22 cellular contexts compared by ENCODE assay signal in the genomic region with DNA sequence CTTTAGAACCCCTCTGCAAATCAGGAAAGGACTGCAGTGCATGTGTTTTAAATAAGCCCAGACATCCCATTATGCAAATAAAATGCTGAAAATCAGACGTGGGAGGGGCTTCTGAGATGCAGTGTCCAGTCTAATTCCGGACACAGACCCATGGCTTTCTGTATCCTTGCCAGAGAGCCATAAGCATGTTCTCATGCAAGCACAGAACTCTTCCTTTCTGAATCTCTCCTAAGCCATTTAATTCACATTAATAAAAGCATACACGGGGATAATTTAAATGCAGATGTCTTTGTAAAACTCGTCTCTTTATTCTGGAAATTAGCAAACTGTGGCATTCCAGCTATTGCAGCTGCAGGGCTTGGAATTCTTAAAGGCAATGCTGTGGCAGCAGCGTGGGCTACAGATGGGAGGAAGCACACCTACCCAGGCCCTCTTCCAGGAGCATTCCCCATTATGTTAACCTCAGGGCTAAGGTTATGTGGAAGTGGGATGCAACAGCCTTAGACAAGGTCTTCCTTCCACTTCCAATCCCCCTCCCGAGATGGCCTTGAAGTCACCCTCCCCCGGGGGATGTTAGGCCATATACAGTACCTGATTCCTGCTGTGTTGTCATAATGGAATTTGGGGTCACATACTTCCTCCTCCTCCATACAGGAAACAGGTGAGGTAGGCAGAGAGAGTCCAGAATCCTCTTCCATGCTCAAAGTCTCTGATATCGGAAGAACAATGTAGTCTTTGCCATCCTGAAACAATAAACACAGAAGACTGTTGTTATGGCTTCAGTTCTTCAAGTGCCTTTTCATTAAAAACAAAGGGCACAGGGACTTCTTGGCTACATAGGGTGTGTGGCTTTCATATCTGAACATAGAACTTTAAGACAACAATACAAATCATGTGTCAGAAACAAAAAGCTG. TPM values are rescaled to one million over a fixed set of nuclear protein-coding genes. Genes with fewer than 3 reads are reported as not detected.
DNase-seq lines count a peak whose midpoint lies in the region; ATAC-seq and TF ChIP-seq lines count a peak whose summit lies in the region.
"Had no signal": no experiment of that assay in that cellular context is flagged by ENCODE, and none has a peak within 500 bp of the region (broad histone marks: within the 10 kb centered on the region; RNA-seq: fewer than 3 reads in every experiment).

No MANE protein-coding gene starts in this region.

- H3K4me1 Mint-ChIP-seq in GM23338 (peaks cover 19% of the 10 kb centered on the region), neural crest cell (peaks cover 20% of the 10 kb centered on the region)
- no peaks in the 10 kb centered on the region for H3K4me1 Mint-ChIP-seq in activated CD4-positive, alpha-beta T cell treated with anti-CD3 and anti-CD28 coated beads, Interleukin-2, amount 10 ng/mL, durations not matched to agents 24 days and 14 days
- H3K4me1 Mint-ChIP-seq: activated B cell treated with CpG ODN at 0.5 μM for 24 hours had no signal

- peaks cover 5% of the 10 kb centered on the region for H3K27me3 Mint-ChIP-seq in GM23338 (ENCODE audit: insufficient read depth, low read depth, poor library complexity)
- H3K27me3 Mint-ChIP-seq in neural crest cell (ENCODE audit: low read depth): peaks cover 2% of the 10 kb centered on the region
- no peaks in the 10 kb centered on the region for H3K27me3 Mint-ChIP-seq in activated CD4-positive, alpha-beta T cell treated with anti-CD3 and anti-CD28 coated beads, Interleukin-2, amount 10 ng/mL, durations not matched to agents 24 days and 14 days
- H3K27me3 Mint-ChIP-seq: activated B cell treated with CpG ODN at 0.5 μM for 24 hours had no signal

- H3F3A ChIP-seq in GM23338 (replicated peaks; ENCODE audit: low read depth): peaks cover 7% of the 10 kb centered on the region; the same call in 1 of the 2 replicates

- TF ChIP-seq CTCF in GM23338 (conservative IDR thresholded peaks at IDR 0.05; ENCODE audit: low read depth in 2 of 2): no peak
- no peak for TF ChIP-seq CTCF in neural crest cell (conservative IDR thresholded peaks at IDR 0.05)

- H3K9me2 ChIP-seq in GM23338 (ENCODE audit: insufficient read depth): no peaks in the 10 kb centered on the region

- 0 out of 2 replicates have a peak overlapping the region, but pooled peaks have one; percentile 1 for H3K4me2 ChIP-seq in GM23338

- H2AFZ ChIP-seq in GM23338: no peak overlapping the region

- H3K4me3 Mint-ChIP-seq in GM23338 (no peak overlapping the region), neural crest cell (no peak overlapping the region)
- no peak overlapping the region for H3K4me3 Mint-ChIP-seq in activated CD4-positive, alpha-beta T cell treated with anti-CD3 and anti-CD28 coated beads, Interleukin-2, amount 10 ng/mL, durations not matched to agents 24 days and 14 days
- H3K4me3 Mint-ChIP-seq: activated B cell treated with CpG ODN at 0.5 μM for 24 hours; HFFc6; T-helper 1 cell treated with Interleukin-12 subunit alpha and Interleukin-12 subunit beta and Interleukin-4 antibody, amounts not matched to agents 30 μg/mL and 1 μg/mL, for 36 hours had no signal

- intact Hi-C loops in activated CD4-positive, alpha-beta T cell treated with anti-CD3 and anti-CD28 coated beads, Interleukin-2, amount 10 ng/mL, durations not matched to agents 24 days and 14 days (cut with micrococcal nuclease): no loop called here

- no peaks in the 10 kb centered on the region; the same call in 1 of the 2 replicates for H4K20me1 ChIP-seq in GM23338 (replicated peaks; ENCODE audit: insufficient read depth)

- H3K9me3 Mint-ChIP-seq in GM23338 (no peaks in the 10 kb centered on the region), neural crest cell (no peaks in the 10 kb centered on the region)
- no peaks in the 10 kb centered on the region for H3K9me3 Mint-ChIP-seq in activated CD4-positive, alpha-beta T cell treated with anti-CD3 and anti-CD28 coated beads, Interleukin-2, amount 10 ng/mL, durations not matched to agents 24 days and 14 days
- H3K9me3 Mint-ChIP-seq: activated B cell treated with CpG ODN at 0.5 μM for 24 hours; HFFc6; T-helper 1 cell treated with Interleukin-12 subunit alpha and Interleukin-12 subunit beta and Interleukin-4 antibody, amounts not matched to agents 30 μg/mL and 1 μg/mL, for 36 hours had no signal

- H3K4me3 ChIP-seq in GM23338: no peak overlapping the region
- H3K4me3 ChIP-seq: sigmoid colon, stomach, vagina had no signal

- peak; percentile 20 for DNase-seq in GM23338 (ENCODE audit: low spot score)
- peak; percentile 60 for DNase-seq in astrocyte of the hippocampus (ENCODE audit: low read depth, low spot score)
- DNase-seq in fibroblast of the conjunctiva (ENCODE audit: low read depth): peak; percentile 8
- DNase-seq in neural crest cell (ENCODE audit: low read depth, low spot score): no peak
- no peak for DNase-seq in activated CD4-positive, alpha-beta T cell treated with anti-CD3 and anti-CD28 coated beads, Interleukin-2, amount 10 ng/mL, durations not matched to agents 24 days and 14 days
- DNase-seq in NCI-H1048 (lab: John Stamatoyannopoulos, UW): no peak
- DNase-seq in effector CD4-positive, alpha-beta T cell: no peak
- no peak for DNase-seq in cerebellar nuclear complex (lab: John Stamatoyannopoulos, UW)
- DNase-seq: activated B cell treated with CpG ODN at 0.5 μM for 24 hours; activated CD8-positive, alpha-beta memory T cell treated with anti-CD3 and anti-CD28 coated beads for 24 hours; COR-L47; HFFc6; Karpas-422; NCI-H146; NCI-H2227 treated with DMSO at 0.1 percent for 48 hours; NK-92 treated with Interleukin-12 subunit alpha and Interleukin-12 subunit beta, amount 100 ng/mL, for 24 hours; sigmoid colon; stimulated activated CD4-positive, alpha-beta T cell treated with anti-CD3 and anti-CD28 coated beads, Interleukin-2, amount 100 ng/mL, for 24 hours; stomach had no signal

- H3K79me2 ChIP-seq in GM23338 (replicated peaks; ENCODE audit: insufficient read depth): no peaks in the 10 kb centered on the region

- peaks cover 97% of the 10 kb centered on the region for H3K36me3 Mint-ChIP-seq in GM23338 (ENCODE audit: low read depth)
- H3K36me3 Mint-ChIP-seq in neural crest cell (ENCODE audit: low read depth): no peaks in the 10 kb centered on the region
- no peaks in the 10 kb centered on the region for H3K36me3 Mint-ChIP-seq in activated CD4-positive, alpha-beta T cell treated with anti-CD3 and anti-CD28 coated beads, Interleukin-2, amount 10 ng/mL, durations not matched to agents 24 days and 14 days (ENCODE audit: low read depth)

- H3K27ac ChIP-seq in GM23338 (ENCODE audit: low read depth): peak overlapping the region; percentile 27
- H3K27ac ChIP-seq: sigmoid colon, stomach, vagina had no signal

- ATAC-seq in GM23338: no peak; the same call in 2 of the 3 replicates

- H3K27ac Mint-ChIP-seq in GM23338: peak overlapping the region; percentile 54; the same call in 1 of the 2 replicates
- peak overlapping the region; percentile 0 for H3K27ac Mint-ChIP-seq in neural crest cell (ENCODE audit: unreplicated experiment)
- H3K27ac Mint-ChIP-seq in activated CD4-positive, alpha-beta T cell treated with anti-CD3 and anti-CD28 coated beads, Interleukin-2, amount 10 ng/mL, durations not matched to agents 24 days and 14 days: no peak overlapping the region
- H3K27ac Mint-ChIP-seq: activated B cell treated with CpG ODN at 0.5 μM for 24 hours; HFFc6; T-helper 1 cell treated with Interleukin-12 subunit alpha and Interleukin-12 subunit beta and Interleukin-4 antibody, amounts not matched to agents 30 μg/mL and 1 μg/mL, for 36 hours had no signal

- no peaks in the 10 kb centered on the region for H3K27me3 ChIP-seq in GM23338 (ENCODE audit: insufficient read depth)
- H3K27me3 ChIP-seq: sigmoid colon, stomach, vagina had no signal

- peaks cover 17% of the 10 kb centered on the region for H3K4me1 ChIP-seq in GM23338 (ENCODE audit: insufficient read depth)
- H3K4me1 ChIP-seq: sigmoid colon, stomach, vagina had no signal

- H3K36me3 ChIP-seq in GM23338 (ENCODE audit: insufficient read depth): peaks cover 85% of the 10 kb centered on the region
- H3K36me3 ChIP-seq: sigmoid colon, stomach, vagina had no signal

TF ChIP-seq in GM23338, 12 proteins besides CTCF, POLR2A, EP300 and RAD21 (continues in another document):
- TF ChIP-seq, protein P1, sequence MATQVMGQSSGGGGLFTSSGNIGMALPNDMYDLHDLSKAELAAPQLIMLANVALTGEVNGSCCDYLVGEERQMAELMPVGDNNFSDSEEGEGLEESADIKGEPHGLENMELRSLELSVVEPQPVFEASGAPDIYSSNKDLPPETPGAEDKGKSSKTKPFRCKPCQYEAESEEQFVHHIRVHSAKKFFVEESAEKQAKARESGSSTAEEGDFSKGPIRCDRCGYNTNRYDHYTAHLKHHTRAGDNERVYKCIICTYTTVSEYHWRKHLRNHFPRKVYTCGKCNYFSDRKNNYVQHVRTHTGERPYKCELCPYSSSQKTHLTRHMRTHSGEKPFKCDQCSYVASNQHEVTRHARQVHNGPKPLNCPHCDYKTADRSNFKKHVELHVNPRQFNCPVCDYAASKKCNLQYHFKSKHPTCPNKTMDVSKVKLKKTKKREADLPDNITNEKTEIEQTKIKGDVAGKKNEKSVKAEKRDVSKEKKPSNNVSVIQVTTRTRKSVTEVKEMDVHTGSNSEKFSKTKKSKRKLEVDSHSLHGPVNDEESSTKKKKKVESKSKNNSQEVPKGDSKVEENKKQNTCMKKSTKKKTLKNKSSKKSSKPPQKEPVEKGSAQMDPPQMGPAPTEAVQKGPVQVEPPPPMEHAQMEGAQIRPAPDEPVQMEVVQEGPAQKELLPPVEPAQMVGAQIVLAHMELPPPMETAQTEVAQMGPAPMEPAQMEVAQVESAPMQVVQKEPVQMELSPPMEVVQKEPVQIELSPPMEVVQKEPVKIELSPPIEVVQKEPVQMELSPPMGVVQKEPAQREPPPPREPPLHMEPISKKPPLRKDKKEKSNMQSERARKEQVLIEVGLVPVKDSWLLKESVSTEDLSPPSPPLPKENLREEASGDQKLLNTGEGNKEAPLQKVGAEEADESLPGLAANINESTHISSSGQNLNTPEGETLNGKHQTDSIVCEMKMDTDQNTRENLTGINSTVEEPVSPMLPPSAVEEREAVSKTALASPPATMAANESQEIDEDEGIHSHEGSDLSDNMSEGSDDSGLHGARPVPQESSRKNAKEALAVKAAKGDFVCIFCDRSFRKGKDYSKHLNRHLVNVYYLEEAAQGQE (IDR thresholded peaks at IDR 0.05; ENCODE audit: unreplicated experiment): no peak
- no peak for TF ChIP-seq EZH2 (IDR thresholded peaks at IDR 0.05; ENCODE audit: low read depth, unreplicated experiment)

RNA-seq across cellular contexts. Expression of a gene that starts 38.1 kb away (rescaled TPM):
- 102 and 109 TPM in 2 replicates for total RNA-seq in GM23338 (2014; rRNA removed; shearing (Covaris generic))
- polyA plus RNA-seq in GM23338 (2016; fragmentation: Nextera tagmentation; extraction: Ambion mirVana): 25.9 and 27.9 TPM in 2 replicates
- total RNA-seq in neural crest cell: 0.12 TPM in 1 of 2 replicates, not detected in the other
- total RNA-seq in activated CD4-positive, alpha-beta T cell treated with anti-CD3 and anti-CD28 coated beads, Interleukin-2, amount 10 ng/mL, durations not matched to agents 24 days and 14 days: not detected in 2 replicates
- total RNA-seq: activated B cell treated with CpG ODN at 0.5 μM for 24 hours, HFFc6, mononuclear cell had no signal

Comparison
In these comparisons a context has a peak if more than half of its experiments do, and no peak if none do; other contexts are left out.
1. DNase-seq: peak in GM23338 (single experiment), astrocyte of the hippocampus (single experiment) and fibroblast of the conjunctiva (single experiment); none in neural crest cell (single experiment), activated CD4-positive, alpha-beta T cell treated with anti-CD3 and anti-CD28 coated beads, Interleukin-2, amount 10 ng/mL, durations not matched to agents 24 days and 14 days (single experiment), NCI-H1048 (single experiment), effector CD4-positive, alpha-beta T cell (single experiment) and cerebellar nuclear complex (0 of 2).
2. RNA of a gene that starts 38.1 kb away (total RNA-seq): 102 to 109 TPM in GM23338; 0.12 TPM in neural crest cell and not detected in activated CD4-positive, alpha-beta T cell treated with anti-CD3 and anti-CD28 coated beads, Interleukin-2, amount 10 ng/mL, durations not matched to agents 24 days and 14 days; every median in the first group is over 10 times any median in the second.